1 cellular context compared by ENCODE assay signal in the genomic region with DNA sequence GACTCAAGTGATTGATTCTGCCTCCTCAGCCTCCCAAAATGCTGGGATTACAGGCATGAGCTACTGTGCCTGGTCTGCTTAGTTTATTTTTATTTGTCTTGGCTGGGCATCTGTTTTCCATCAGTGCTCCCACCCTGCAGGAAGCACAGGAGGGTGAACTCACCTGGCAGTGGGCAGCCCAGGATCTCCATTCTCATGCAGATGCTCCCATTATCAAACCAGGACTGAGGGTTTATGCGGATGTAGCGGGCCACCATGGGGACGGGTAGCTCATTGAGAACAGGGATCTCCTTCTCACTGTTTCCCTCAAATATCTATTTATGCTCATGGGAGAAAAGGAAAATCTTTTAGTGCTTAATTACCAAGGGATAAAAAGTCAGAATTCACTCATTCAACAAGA.
TF ChIP-seq lines count a peak whose summit lies in the region.

No MANE protein-coding gene starts in this region.

TF ChIP-seq in WTC11, 78 proteins besides CTCF, POLR2A, EP300 and RAD21 (continued from another document):
- TF ChIP-seq, protein P1, sequence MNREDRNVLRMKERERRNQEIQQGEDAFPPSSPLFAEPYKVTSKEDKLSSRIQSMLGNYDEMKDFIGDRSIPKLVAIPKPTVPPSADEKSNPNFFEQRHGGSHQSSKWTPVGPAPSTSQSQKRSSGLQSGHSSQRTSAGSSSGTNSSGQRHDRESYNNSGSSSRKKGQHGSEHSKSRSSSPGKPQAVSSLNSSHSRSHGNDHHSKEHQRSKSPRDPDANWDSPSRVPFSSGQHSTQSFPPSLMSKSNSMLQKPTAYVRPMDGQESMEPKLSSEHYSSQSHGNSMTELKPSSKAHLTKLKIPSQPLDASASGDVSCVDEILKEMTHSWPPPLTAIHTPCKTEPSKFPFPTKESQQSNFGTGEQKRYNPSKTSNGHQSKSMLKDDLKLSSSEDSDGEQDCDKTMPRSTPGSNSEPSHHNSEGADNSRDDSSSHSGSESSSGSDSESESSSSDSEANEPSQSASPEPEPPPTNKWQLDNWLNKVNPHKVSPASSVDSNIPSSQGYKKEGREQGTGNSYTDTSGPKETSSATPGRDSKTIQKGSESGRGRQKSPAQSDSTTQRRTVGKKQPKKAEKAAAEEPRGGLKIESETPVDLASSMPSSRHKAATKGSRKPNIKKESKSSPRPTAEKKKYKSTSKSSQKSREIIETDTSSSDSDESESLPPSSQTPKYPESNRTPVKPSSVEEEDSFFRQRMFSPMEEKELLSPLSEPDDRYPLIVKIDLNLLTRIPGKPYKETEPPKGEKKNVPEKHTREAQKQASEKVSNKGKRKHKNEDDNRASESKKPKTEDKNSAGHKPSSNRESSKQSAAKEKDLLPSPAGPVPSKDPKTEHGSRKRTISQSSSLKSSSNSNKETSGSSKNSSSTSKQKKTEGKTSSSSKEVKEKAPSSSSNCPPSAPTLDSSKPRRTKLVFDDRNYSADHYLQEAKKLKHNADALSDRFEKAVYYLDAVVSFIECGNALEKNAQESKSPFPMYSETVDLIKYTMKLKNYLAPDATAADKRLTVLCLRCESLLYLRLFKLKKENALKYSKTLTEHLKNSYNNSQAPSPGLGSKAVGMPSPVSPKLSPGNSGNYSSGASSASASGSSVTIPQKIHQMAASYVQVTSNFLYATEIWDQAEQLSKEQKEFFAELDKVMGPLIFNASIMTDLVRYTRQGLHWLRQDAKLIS (CRISPR knock-in tag; IDR thresholded peaks at IDR 0.05; ENCODE audit: borderline replicate concordance), result no peak
